Comparison of ENCODE assay signal across 8 cellular contexts in the genomic region with DNA sequence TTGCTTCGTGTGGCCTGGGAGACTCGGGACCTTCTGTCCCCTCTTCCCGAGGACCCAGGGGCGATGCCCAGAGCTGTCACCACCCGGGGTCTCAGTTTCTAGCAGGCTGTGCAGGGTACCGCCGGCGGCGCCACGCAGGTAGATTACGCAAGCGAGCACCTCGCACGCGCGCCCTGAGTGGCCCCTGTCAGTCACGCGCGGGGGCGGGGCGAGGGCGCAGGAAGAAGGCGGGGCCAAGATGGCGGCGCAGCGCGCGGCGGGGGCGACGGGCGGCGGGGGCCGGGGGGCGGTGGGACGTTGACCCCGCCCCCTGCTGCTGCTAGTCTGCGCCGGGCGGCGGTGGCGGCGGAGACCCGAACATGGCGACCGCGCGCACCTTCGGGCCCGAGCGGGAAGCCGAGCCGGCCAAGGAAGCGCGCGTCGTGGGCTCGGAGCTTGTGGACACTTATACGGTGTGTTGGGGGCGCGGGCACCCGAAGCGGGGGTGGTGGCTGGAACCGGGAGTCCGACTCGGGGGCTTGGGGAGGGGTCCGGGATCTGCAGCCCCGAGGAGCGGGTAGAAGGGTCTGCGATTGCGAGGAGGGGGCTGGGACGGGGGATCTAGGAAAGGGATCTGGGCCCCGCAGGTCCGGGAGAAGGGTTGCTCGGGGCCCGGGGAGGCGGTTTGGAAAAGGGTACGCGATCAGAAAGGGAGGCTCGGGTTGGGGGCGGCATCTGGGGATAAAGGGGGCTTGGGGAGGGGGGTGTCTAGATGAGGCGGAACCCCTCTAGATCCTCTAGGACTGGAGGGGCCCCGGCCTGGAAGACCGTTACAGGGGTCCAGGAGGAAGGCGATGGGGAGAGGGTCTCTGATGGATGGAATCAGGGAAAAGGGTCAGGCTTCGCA. TPM values are rescaled to one million over a fixed set of nuclear protein-coding genes. Genes with fewer than 3 reads are reported as not detected.
DNase-seq lines count a peak whose midpoint lies in the region; ATAC-seq and TF ChIP-seq lines count a peak whose summit lies in the region.

Gene NISCH, plus strand, starts transcription at position 322 of the 886 bp plus-strand sequence. Its CDS starts 38 bp downstream, at position 360.

- peak; percentile 88 for TF ChIP-seq POLR2A in GM19193 (IDR thresholded peaks at IDR 0.05; ENCODE audit: extremely low read depth, insufficient read depth, insufficient read length)

- peaks cover 25 to 74% (median 45%) of the 10 kb centered on the region in 10 experiments for H3K4me1 ChIP-seq in BLaER1 treated with 17β-estradiol and CSF1 and Interleukin-3, amounts not matched to agents 10 nM and 100 nM
- peaks cover 22% of the 10 kb centered on the region for H3K4me1 ChIP-seq in endodermal cell (ENCODE audit: control insufficient read depth, insufficient read depth, low read length)

- H3K27ac ChIP-seq in BLaER1 treated with 17β-estradiol and CSF1 and Interleukin-3, amounts not matched to agents 10 nM and 100 nM, result peak within 1 kb of the TSS; percentile 74 to 94 (median 89)
- peak within 1 kb of the TSS; percentile 48 for H3K27ac ChIP-seq in endodermal cell (ENCODE audit: low read depth, low read length)

- H3K4me2 ChIP-seq in BLaER1 treated with 17β-estradiol and CSF1 and Interleukin-3, amounts not matched to agents 10 nM and 100 nM, result peak within 1 kb of the TSS; percentile 95 to 100 (median 98)

- peak; percentile 80 for ATAC-seq in HG03442 (IDR thresholded peaks at IDR 0.05; ENCODE audit: unreplicated experiment)
- peak; percentile 95 for ATAC-seq in activated CD8-positive, alpha-beta memory T cell treated with anti-CD3 and anti-CD28 coated beads, Interleukin-2, amount 10 ng/mL, durations not matched to agents 7 days and 5 days

- peak within 1 kb of the TSS; percentile 82 to 98 (median 92) for H3K4me3 ChIP-seq in BLaER1 treated with 17β-estradiol and CSF1 and Interleukin-3, amounts not matched to agents 10 nM and 100 nM
- peak within 1 kb of the TSS; percentile 97 for H3K4me3 ChIP-seq in endodermal cell (ENCODE audit: low read length)

- TF ChIP-seq CTCF in endodermal cell (conservative IDR thresholded peaks at IDR 0.05), result no peak
- TF ChIP-seq CTCF in mesothelial cell of epicardium (IDR thresholded peaks at IDR 0.05; ENCODE audit: unreplicated experiment), result no peak

- H3K9me3 Mint-ChIP-seq in activated CD8-positive, alpha-beta memory T cell treated with anti-CD3 and anti-CD28 coated beads, Interleukin-2, amount 10 ng/mL, durations not matched to agents 7 days and 5 days (ENCODE audit: low read depth), result no peaks in the 10 kb centered on the region
- H3K9me3 Mint-ChIP-seq in endodermal cell (no peaks in the 10 kb centered on the region), mesothelial cell of epicardium (no peaks in the 10 kb centered on the region)

- peaks cover 4% of the 10 kb centered on the region for H3K36me3 Mint-ChIP-seq in activated CD8-positive, alpha-beta memory T cell treated with anti-CD3 and anti-CD28 coated beads, Interleukin-2, amount 10 ng/mL, durations not matched to agents 7 days and 5 days
- H3K36me3 Mint-ChIP-seq in endodermal cell (ENCODE audit: low read depth), result peaks cover 28% of the 10 kb centered on the region
- H3K36me3 Mint-ChIP-seq in mesothelial cell of epicardium, result peaks cover 17% of the 10 kb centered on the region

- peak within 1 kb of the TSS; percentile 90 to 99 (median 95) for H3K9ac ChIP-seq in BLaER1 treated with 17β-estradiol and CSF1 and Interleukin-3, amounts not matched to agents 10 nM and 100 nM
- peak within 1 kb of the TSS; percentile 86 for H3K9ac ChIP-seq in endodermal cell (ENCODE audit: extremely low read depth, low read length, poor library complexity, severe bottlenecking)

- DNase-seq in NOMO-1 (lab: John Stamatoyannopoulos, UW; ENCODE audit: unreplicated experiment in 2 of 2) (peak; percentile 79 to 87), endodermal cell (peak; percentile 94), mesothelial cell of epicardium (ENCODE audit: low spot score in 2 of 2, unreplicated experiment in 2 of 2) (peak; percentile 87 to 90)
- DNase-seq in activated CD8-positive, alpha-beta memory T cell treated with anti-CD3 and anti-CD28 coated beads, Interleukin-2, amount 10 ng/mL, durations not matched to agents 7 days and 5 days, result peak; percentile 94
- DNase-seq in stimulated activated CD8-positive, alpha-beta memory T cell treated with anti-CD3 and anti-CD28 coated beads, Interleukin-15, amount 100 ng/mL, for 48 hours (ENCODE audit: low read depth in 2 of 2), result peak; percentile 91

- peaks cover 11 to 40% (median 25%) of the 10 kb centered on the region in 11 experiments; a peak in 17 of 22 replicates for H4K20me1 ChIP-seq in BLaER1 treated with 17β-estradiol and CSF1 and Interleukin-3, amounts not matched to agents 10 nM and 100 nM

- H3K4me3 Mint-ChIP-seq in activated CD8-positive, alpha-beta memory T cell treated with anti-CD3 and anti-CD28 coated beads, Interleukin-2, amount 10 ng/mL, durations not matched to agents 7 days and 5 days, result peak within 1 kb of the TSS; percentile 95
- H3K4me3 Mint-ChIP-seq in endodermal cell (peak within 1 kb of the TSS; percentile 95), mesothelial cell of epicardium (peak within 1 kb of the TSS; percentile 92)

- H3K27ac Mint-ChIP-seq in activated CD8-positive, alpha-beta memory T cell treated with anti-CD3 and anti-CD28 coated beads, Interleukin-2, amount 10 ng/mL, durations not matched to agents 7 days and 5 days, result peak within 1 kb of the TSS; percentile 94
- peak within 1 kb of the TSS; percentile 88 for H3K27ac Mint-ChIP-seq in endodermal cell
- H3K27ac Mint-ChIP-seq in mesothelial cell of epicardium, result peak within 1 kb of the TSS; percentile 94

- H3K9me3 ChIP-seq in BLaER1 treated with 17β-estradiol and CSF1 and Interleukin-3, amounts not matched to agents 10 nM and 100 nM (replicated peaks in 1 of 11), result no peaks in the 10 kb centered on the region
- no peaks in the 10 kb centered on the region for H3K9me3 ChIP-seq in endodermal cell (ENCODE audit: control insufficient read depth, low read length)

- CTCF ChIA-PET in activated CD8-positive, alpha-beta memory T cell treated with anti-CD3 and anti-CD28 coated beads, Interleukin-2, amount 10 ng/mL, durations not matched to agents 7 days and 5 days (lab: Charles Lee), result interaction anchor here (1.5 to 3.9 kb wide), 5 partner anchors 9 to 77 kb away, joined by 5 to 33 read pairs (median 13); partner anchors contain the start of gene SEMA3G

- 1 to 5% methylated on average over 16 to 86 of the region's 86 CpGs for WGBS in endodermal cell (ENCODE audit: insufficient coverage in 1 of 2, insufficient read length in 1 of 2), 2 experiments

- H3K36me3 ChIP-seq in BLaER1 treated with 17β-estradiol and CSF1 and Interleukin-3, amounts not matched to agents 10 nM and 100 nM, result peaks cover 32 to 39% (median 36%) of the 10 kb centered on the region in 11 experiments
- peaks cover 34% of the 10 kb centered on the region for H3K36me3 ChIP-seq in endodermal cell (ENCODE audit: control insufficient read depth, insufficient read depth, low read length)

- H3K27me3 ChIP-seq in BLaER1 treated with 17β-estradiol and CSF1 and Interleukin-3, amounts not matched to agents 10 nM and 100 nM, result no peaks in the 10 kb centered on the region
- no peaks in the 10 kb centered on the region for H3K27me3 ChIP-seq in endodermal cell (ENCODE audit: control insufficient read depth, insufficient read depth, low read length, poor library complexity, severe bottlenecking)

- H3K4me1 Mint-ChIP-seq in activated CD8-positive, alpha-beta memory T cell treated with anti-CD3 and anti-CD28 coated beads, Interleukin-2, amount 10 ng/mL, durations not matched to agents 7 days and 5 days, result peaks cover 41% of the 10 kb centered on the region
- H3K4me1 Mint-ChIP-seq in endodermal cell (peaks cover 33% of the 10 kb centered on the region), mesothelial cell of epicardium (peaks cover 43% of the 10 kb centered on the region)

- H3K27me3 Mint-ChIP-seq in activated CD8-positive, alpha-beta memory T cell treated with anti-CD3 and anti-CD28 coated beads, Interleukin-2, amount 10 ng/mL, durations not matched to agents 7 days and 5 days, result no peaks in the 10 kb centered on the region
- H3K27me3 Mint-ChIP-seq in endodermal cell (ENCODE audit: insufficient read depth) (no peaks in the 10 kb centered on the region), mesothelial cell of epicardium (ENCODE audit: low read depth) (no peaks in the 10 kb centered on the region)

RNA-seq across cellular contexts. Expression of gene NISCH, which starts in this region (rescaled TPM):
- 10 to 100 TPM; 72.9 to 84.1 TPM for total RNA-seq in activated CD8-positive, alpha-beta memory T cell treated with anti-CD3 and anti-CD28 coated beads, Interleukin-2, amount 10 ng/mL, durations not matched to agents 7 days and 5 days
- 100 to 1,000 TPM; 151 to 156 TPM for total RNA-seq in endodermal cell
- 124 TPM for polyA plus RNA-seq in endodermal cell (2013, experiment 1 of 2)
- polyA plus RNA-seq in endodermal cell (2013, experiment 2 of 2), result 99.4 TPM
- 235 to 242 TPM (median 240 TPM) in 3 replicates for total RNA-seq in mesothelial cell of epicardium

Comparison
In these comparisons a context has a peak if more than half of its experiments do, and no peak if none do; other contexts are left out.
1. Peak in every context shown above with its lines: DNase-seq, ATAC-seq, H3K4me3 ChIP-seq and H3K27ac ChIP-seq.